17 cellular contexts compared by ENCODE assay signal in genomic region chr9:13354733-13355132, GRCh38.
DNase-seq lines count a peak whose midpoint lies in the region; TF ChIP-seq lines count a peak whose summit lies in the region.
"Had no signal": no experiment of that assay in that cellular context is flagged by ENCODE, and none has a peak within 500 bp of the region (broad histone marks: within the 10 kb centered on the region; RNA-seq: fewer than 3 reads in every experiment).

No MANE protein-coding gene starts in this region.

- intact Hi-C loops in MCF 10A (cut with micrococcal nuclease) (loop anchor here (5.0 kb wide), 3 partner anchors 73 to 998 kb away; no protein-coding TSS in a partner anchor), breast epithelium (cut with DNase I; ENCODE audit: low total_unique reads) (no loop called here), mammary epithelial cell (cut with micrococcal nuclease) (loop anchor here (5.0 to 10.0 kb wide), 4 partner anchors 73 to 1413 kb away; no protein-coding TSS in a partner anchor)

- POLR2A ChIA-PET in MCF 10A (lab: Yijun Ruan, JAX) = no interaction called here

- DNase-seq in MCF 10A (ENCODE audit: unreplicated experiment) (peak; percentile 17), breast epithelium (ENCODE audit: low spot score in 2 of 2) (no peak), NCI-H2196 (lab: John Stamatoyannopoulos, UW; ENCODE audit: unreplicated experiment) (peak; percentile 61), mammary epithelial cell (peak; percentile 15), stromal cell of bone marrow (ENCODE audit: low read depth) (peak; percentile 65), GOT3 (lab: John Stamatoyannopoulos, UW) (no peak), NCI-H82 (lab: John Stamatoyannopoulos, UW) (no peak)
- no peak for DNase-seq in activated CD4-positive, alpha-beta T cell treated with anti-CD3 and anti-CD28 coated beads, Interleukin-2, amount 50 U/mL, for 4 hours
- DNase-seq: activated T-cell treated with anti-CD3 and anti-CD28 coated beads, Interleukin-2, amount 50 U/mL, for 24 hours; caudate nucleus; endodermal cell; NCI-H226; right cardiac atrium; stimulated activated CD4-positive, alpha-beta T cell treated with anti-CD3 and anti-CD28 coated beads, Interleukin-2, amount 100 ng/mL, for 24 hours; substantia nigra had no signal

- no peak overlapping the region for H3K4me3 Mint-ChIP-seq in MCF 10A (ENCODE audit: unreplicated experiment)
- H3K4me3 Mint-ChIP-seq: activated naive CD8-positive, alpha-beta T cell; activated T-cell treated with anti-CD3 and anti-CD28 coated beads, Interleukin-2, amount 50 U/mL, for 24 hours; endodermal cell had no signal

- H3K27ac ChIP-seq in breast epithelium (no peak overlapping the region), mammary epithelial cell (ENCODE audit: insufficient read depth, low read depth, low read length) (no peak overlapping the region)
- H3K27ac ChIP-seq: left lung had no signal

- in situ Hi-C loops in mammary epithelial cell (cut with MboI; ENCODE audit: low sequenced_read_pairs in 2 of 2) = loop anchor here in 1 of 2 donors (25.0 kb wide), 1 partner anchor 1408 kb away; no protein-coding TSS in a partner anchor

- no TSS peak for BruUV-seq in MCF 10A (replicated peaks; lab: Mats Ljungman, UMichigan)
- BruUV-seq in mammary epithelial cell (replicated peaks; lab: Mats Ljungman, UMichigan) = no TSS peak

- H3K36me3 Mint-ChIP-seq in MCF 10A (ENCODE audit: insufficient read depth, unreplicated experiment) = no peaks in the 10 kb centered on the region
- H3K36me3 Mint-ChIP-seq: activated naive CD8-positive, alpha-beta T cell had no signal

- H3K9me3 Mint-ChIP-seq in MCF 10A (ENCODE audit: unreplicated experiment) = no peaks in the 10 kb centered on the region
- H3K9me3 Mint-ChIP-seq: endodermal cell had no signal

- TF ChIP-seq CTCF in MCF 10A (IDR thresholded peaks at IDR 0.05; ENCODE audit: unreplicated experiment) (no peak), breast epithelium (IDR thresholded peaks at IDR 0.05) (no peak), mammary epithelial cell (conservative IDR thresholded peaks at IDR 0.05 in 1 of 2, IDR thresholded peaks at IDR 0.05 in 1 of 2; ENCODE audit: extremely low read depth in 1 of 2, insufficient read depth in 1 of 2, low read depth in 1 of 2, low read length in 2 of 2) (no peak)

- no peak overlapping the region for H3K27ac Mint-ChIP-seq in MCF 10A (ENCODE audit: low read depth, unreplicated experiment)
- H3K27ac Mint-ChIP-seq: activated naive CD8-positive, alpha-beta T cell; activated T-cell treated with anti-CD3 and anti-CD28 coated beads, Interleukin-2, amount 50 U/mL, for 24 hours; endodermal cell had no signal

- H3K27me3 ChIP-seq in breast epithelium (no peaks in the 10 kb centered on the region), mammary epithelial cell (ENCODE audit: insufficient read depth, low read length) (no peaks in the 10 kb centered on the region)
- H3K27me3 ChIP-seq: left lung had no signal

- H3K4me3 ChIP-seq in breast epithelium = no peak overlapping the region
- no peak overlapping the region for H3K4me3 ChIP-seq in mammary epithelial cell (replicated peaks in 1 of 3; ENCODE audit: insufficient read depth in 1 of 3, low read depth in 2 of 3, low read length in 3 of 3)
- H3K4me3 ChIP-seq: left lung had no signal

- H3K79me2 ChIP-seq in mammary epithelial cell (ENCODE audit: insufficient read depth, low read length) = no peaks in the 10 kb centered on the region

- WGBS in mammary epithelial cell (ENCODE audit: low coverage, missing lambda C conversion rate) = 75% methylated on average over 2 of the region's 2 CpGs

- H4K20me1 ChIP-seq in mammary epithelial cell (ENCODE audit: insufficient read depth, low read length) = no peaks in the 10 kb centered on the region

- no peak overlapping the region for H3K4me2 ChIP-seq in mammary epithelial cell (ENCODE audit: insufficient read depth, low read depth, low read length)

- dilution Hi-C loops in mammary epithelial cell (cut with HindIII; ENCODE audit: low sequenced_read_pairs) = no loop called here

- H3K36me3 ChIP-seq in breast epithelium (no peaks in the 10 kb centered on the region), mammary epithelial cell (ENCODE audit: insufficient read depth, low read length) (no peaks in the 10 kb centered on the region)
- H3K36me3 ChIP-seq: left lung had no signal

- H3K4me1 ChIP-seq in breast epithelium (no peaks in the 10 kb centered on the region), mammary epithelial cell (ENCODE audit: insufficient read depth, low read length) (peaks cover 5% of the 10 kb centered on the region)
- H3K4me1 ChIP-seq: left lung had no signal

- peaks cover 14% of the 10 kb centered on the region for H3K4me1 Mint-ChIP-seq in MCF 10A (ENCODE audit: insufficient read depth, unreplicated experiment)

- H3K9me3 ChIP-seq in breast epithelium (no peaks in the 10 kb centered on the region), mammary epithelial cell (replicated peaks; ENCODE audit: insufficient read depth, low read length) (no peaks in the 10 kb centered on the region)
- H3K9me3 ChIP-seq: left lung had no signal

- no peak for TF ChIP-seq POLR2A in breast epithelium (IDR thresholded peaks at IDR 0.05)

- H3K27me3 Mint-ChIP-seq in MCF 10A (ENCODE audit: insufficient read depth, unreplicated experiment) = no peaks in the 10 kb centered on the region
- H3K27me3 Mint-ChIP-seq: activated naive CD8-positive, alpha-beta T cell; activated T-cell treated with anti-CD3 and anti-CD28 coated beads, Interleukin-2, amount 50 U/mL, for 24 hours had no signal

- no peak overlapping the region for H3K9ac ChIP-seq in mammary epithelial cell (ENCODE audit: insufficient read depth, low read length)

- no peak overlapping the region for H2AFZ ChIP-seq in mammary epithelial cell (ENCODE audit: low read depth, low read length)

- CTCF ChIA-PET in MCF 10A (lab: Yijun Ruan, JAX) = interaction anchor here (0.9 kb wide), 1 partner anchor 1074 kb away, joined by 6 read pairs; no protein-coding TSS in a partner anchor
- CTCF ChIA-PET in mammary epithelial cell (lab: Charles Lee; ENCODE audit: low non-redundant PET) = no interaction called here

Comparison
In these comparisons a context has a peak if more than half of its experiments do, and no peak if none do; other contexts are left out.
1. DNase-seq: peak in MCF 10A (single experiment), NCI-H2196 (single experiment), mammary epithelial cell (single experiment) and stromal cell of bone marrow (single experiment); none in breast epithelium (0 of 2), GOT3 (single experiment), activated CD4-positive, alpha-beta T cell treated with anti-CD3 and anti-CD28 coated beads, Interleukin-2, amount 50 U/mL, for 4 hours (0 of 2) and NCI-H82 (single experiment).